1 cellular context compared by ENCODE assay signal in genomic region chr10:74047871-74048270, GRCh38.
TF ChIP-seq lines count a peak whose summit lies in the region.

No MANE protein-coding gene starts in this region.

TF ChIP-seq in IMR-90, 13 proteins besides CTCF, POLR2A, EP300 and RAD21:
- TF ChIP-seq ELK1 (IDR thresholded peaks at IDR 0.05; ENCODE audit: borderline replicate concordance, low read depth, low read length) (no peak), CEBPB (IDR thresholded peaks at IDR 0.05; ENCODE audit: low read depth, low read length) (peak; percentile 88), RFX5 (IDR thresholded peaks at IDR 0.05; ENCODE audit: low read depth, low read length) (no peak)
